1 cellular context compared by ENCODE assay signal in genomic region chr6:164336455-164336854, GRCh38.
TF ChIP-seq lines count a peak whose summit lies in the region.

No MANE protein-coding gene starts in this region.

TF ChIP-seq in GM23338, 12 proteins besides CTCF, POLR2A, EP300 and RAD21 (continued from another document):
- TF ChIP-seq, protein P1, sequence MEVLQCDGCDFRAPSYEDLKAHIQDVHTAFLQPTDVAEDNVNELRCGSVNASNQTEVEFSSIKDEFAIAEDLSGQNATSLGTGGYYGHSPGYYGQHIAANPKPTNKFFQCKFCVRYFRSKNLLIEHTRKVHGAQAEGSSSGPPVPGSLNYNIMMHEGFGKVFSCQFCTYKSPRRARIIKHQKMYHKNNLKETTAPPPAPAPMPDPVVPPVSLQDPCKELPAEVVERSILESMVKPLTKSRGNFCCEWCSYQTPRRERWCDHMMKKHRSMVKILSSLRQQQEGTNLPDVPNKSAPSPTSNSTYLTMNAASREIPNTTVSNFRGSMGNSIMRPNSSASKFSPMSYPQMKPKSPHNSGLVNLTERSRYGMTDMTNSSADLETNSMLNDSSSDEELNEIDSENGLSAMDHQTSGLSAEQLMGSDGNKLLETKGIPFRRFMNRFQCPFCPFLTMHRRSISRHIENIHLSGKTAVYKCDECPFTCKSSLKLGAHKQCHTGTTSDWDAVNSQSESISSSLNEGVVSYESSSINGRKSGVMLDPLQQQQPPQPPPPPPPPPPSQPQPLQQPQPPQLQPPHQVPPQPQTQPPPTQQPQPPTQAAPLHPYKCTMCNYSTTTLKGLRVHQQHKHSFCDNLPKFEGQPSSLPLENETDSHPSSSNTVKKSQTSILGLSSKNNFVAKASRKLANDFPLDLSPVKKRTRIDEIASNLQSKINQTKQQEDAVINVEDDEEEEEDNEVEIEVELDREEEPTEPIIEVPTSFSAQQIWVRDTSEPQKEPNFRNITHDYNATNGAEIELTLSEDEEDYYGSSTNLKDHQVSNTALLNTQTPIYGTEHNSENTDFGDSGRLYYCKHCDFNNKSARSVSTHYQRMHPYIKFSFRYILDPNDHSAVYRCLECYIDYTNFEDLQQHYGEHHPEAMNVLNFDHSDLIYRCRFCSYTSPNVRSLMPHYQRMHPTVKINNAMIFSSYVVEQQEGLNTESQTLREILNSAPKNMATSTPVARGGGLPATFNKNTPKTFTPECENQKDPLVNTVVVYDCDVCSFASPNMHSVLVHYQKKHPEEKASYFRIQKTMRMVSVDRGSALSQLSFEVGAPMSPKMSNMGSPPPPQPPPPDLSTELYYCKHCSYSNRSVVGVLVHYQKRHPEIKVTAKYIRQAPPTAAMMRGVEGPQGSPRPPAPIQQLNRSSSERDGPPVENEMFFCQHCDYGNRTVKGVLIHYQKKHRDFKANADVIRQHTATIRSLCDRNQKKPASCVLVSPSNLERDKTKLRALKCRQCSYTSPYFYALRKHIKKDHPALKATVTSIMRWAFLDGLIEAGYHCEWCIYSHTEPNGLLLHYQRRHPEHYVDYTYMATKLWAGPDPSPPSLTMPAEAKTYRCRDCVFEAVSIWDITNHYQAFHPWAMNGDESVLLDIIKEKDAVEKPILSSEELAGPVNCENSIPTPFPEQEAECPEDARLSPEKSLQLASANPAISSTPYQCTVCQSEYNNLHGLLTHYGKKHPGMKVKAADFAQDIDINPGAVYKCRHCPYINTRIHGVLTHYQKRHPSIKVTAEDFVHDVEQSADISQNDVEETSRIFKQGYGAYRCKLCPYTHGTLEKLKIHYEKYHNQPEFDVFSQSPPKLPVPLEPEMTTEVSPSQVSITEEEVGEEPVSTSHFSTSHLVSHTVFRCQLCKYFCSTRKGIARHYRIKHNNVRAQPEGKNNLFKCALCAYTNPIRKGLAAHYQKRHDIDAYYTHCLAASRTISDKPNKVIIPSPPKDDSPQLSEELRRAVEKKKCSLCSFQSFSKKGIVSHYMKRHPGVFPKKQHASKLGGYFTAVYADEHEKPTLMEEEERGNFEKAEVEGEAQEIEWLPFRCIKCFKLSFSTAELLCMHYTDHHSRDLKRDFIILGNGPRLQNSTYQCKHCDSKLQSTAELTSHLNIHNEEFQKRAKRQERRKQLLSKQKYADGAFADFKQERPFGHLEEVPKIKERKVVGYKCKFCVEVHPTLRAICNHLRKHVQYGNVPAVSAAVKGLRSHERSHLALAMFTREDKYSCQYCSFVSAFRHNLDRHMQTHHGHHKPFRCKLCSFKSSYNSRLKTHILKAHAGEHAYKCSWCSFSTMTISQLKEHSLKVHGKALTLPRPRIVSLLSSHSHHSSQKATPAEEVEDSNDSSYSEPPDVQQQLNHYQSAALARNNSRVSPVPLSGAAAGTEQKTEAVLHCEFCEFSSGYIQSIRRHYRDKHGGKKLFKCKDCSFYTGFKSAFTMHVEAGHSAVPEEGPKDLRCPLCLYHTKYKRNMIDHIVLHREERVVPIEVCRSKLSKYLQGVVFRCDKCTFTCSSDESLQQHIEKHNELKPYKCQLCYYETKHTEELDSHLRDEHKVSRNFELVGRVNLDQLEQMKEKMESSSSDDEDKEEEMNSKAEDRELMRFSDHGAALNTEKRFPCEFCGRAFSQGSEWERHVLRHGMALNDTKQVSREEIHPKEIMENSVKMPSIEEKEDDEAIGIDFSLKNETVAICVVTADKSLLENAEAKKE (CRISPR knock-in tag; IDR thresholded peaks at IDR 0.05), result no peak
- TF ChIP-seq EZH2phosphoT487 (IDR thresholded peaks at IDR 0.05; ENCODE audit: unreplicated experiment) (no peak), EZH2 (IDR thresholded peaks at IDR 0.05; ENCODE audit: low read depth, unreplicated experiment) (no peak), POLR2AphosphoS5 (IDR thresholded peaks at IDR 0.05; ENCODE audit: low read depth) (no peak), ZNF331 (CRISPR knock-in tag; IDR thresholded peaks at IDR 0.05; ENCODE audit: low read depth) (no peak), ZNF114 (CRISPR knock-in tag; IDR thresholded peaks at IDR 0.05) (no peak)
- TF ChIP-seq, protein P2, sequence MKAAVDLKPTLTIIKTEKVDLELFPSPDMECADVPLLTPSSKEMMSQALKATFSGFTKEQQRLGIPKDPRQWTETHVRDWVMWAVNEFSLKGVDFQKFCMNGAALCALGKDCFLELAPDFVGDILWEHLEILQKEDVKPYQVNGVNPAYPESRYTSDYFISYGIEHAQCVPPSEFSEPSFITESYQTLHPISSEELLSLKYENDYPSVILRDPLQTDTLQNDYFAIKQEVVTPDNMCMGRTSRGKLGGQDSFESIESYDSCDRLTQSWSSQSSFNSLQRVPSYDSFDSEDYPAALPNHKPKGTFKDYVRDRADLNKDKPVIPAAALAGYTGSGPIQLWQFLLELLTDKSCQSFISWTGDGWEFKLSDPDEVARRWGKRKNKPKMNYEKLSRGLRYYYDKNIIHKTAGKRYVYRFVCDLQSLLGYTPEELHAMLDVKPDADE (IDR thresholded peaks at IDR 0.05), result no peak
TF ChIP-seq in GM23338: peak in this region for 0.
